In the genomic region with DNA sequence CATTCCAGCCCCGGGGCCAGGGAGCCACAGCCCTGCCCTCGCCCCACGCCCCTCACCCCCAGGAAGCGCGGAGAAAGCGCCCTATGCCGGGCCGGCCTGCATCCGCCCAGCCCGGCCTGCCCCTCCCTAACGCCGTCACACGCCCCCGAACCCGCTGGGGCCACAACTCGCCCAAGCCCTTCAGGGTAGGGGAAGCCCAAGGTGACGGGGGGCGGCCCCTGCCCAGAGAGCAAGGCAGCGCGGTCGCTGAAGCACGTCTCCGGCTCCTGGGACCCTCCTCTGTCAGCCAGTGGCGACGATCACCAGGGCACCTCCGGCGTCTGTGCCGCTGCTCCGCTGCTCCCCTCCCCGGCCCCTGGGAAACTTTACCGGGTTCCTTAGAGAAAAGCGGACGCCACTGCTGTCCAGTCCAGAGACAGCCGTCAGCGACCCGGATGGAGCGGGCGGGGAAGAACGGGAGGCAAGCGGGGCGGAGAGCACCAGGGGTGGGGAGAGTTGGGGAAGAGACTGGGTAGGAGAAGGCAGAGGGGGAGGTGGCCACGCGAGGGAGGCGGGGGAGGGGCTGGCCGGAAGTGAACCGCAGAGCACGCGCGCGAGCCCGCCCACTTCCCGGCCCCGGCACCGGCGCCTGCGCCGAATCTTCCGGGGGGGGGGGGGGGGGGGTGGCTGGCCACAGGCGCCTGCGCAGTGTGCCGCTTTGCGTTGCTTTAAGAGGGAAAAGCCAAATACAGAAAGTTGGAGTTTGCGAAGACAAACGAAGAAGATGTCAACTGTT, we compare ENCODE assay signal across 8 cellular contexts. TPM values are rescaled to one million over a fixed set of nuclear protein-coding genes. Genes with fewer than 3 reads are reported as not detected.
DNase-seq lines count a peak whose midpoint lies in the region; ATAC-seq and TF ChIP-seq lines count a peak whose summit lies in the region.

HERC4 (minus strand) TSS at position 509 of the 775 bp plus-strand sequence. CDS start 2,175 bp downstream, outside the sequence.

- no peaks in the 10 kb centered on the region for H3K27me3 Mint-ChIP-seq in activated T-helper 2 cell treated with anti-CD3 and anti-CD28 coated beads, Interferon-gamma antibody, Interleukin-2, Interleukin-4, amounts not matched to agents 10 μg/mL and 5 μg/mL and 100 μg/mL, durations not matched to agents 14 hours and 24 hours and 36 hours (ENCODE audit: low read depth)
- H3K27me3 Mint-ChIP-seq in naive thymus-derived CD8-positive, alpha-beta T cell = no peaks in the 10 kb centered on the region
- no peaks in the 10 kb centered on the region for H3K27me3 Mint-ChIP-seq in stimulated activated naive B cell treated with anti-CD40 and anti-IgM and Interleukin-4, amounts not matched to agents 10 μg/mL and 1 μg/mL and 100 μg/mL, for 72 hours

- peaks cover 42% of the 10 kb centered on the region for H3K4me1 Mint-ChIP-seq in activated T-helper 2 cell treated with anti-CD3 and anti-CD28 coated beads, Interferon-gamma antibody, Interleukin-2, Interleukin-4, amounts not matched to agents 10 μg/mL and 5 μg/mL and 100 μg/mL, durations not matched to agents 14 hours and 24 hours and 36 hours (ENCODE audit: low read depth)
- H3K4me1 Mint-ChIP-seq in naive thymus-derived CD8-positive, alpha-beta T cell = peaks cover 14 to 39% (median 37%) of the 10 kb centered on the region in 4 donors
- H3K4me1 Mint-ChIP-seq in stimulated activated naive B cell treated with anti-CD40 and anti-IgM and Interleukin-4, amounts not matched to agents 10 μg/mL and 1 μg/mL and 100 μg/mL, for 72 hours = peaks cover 11 to 20% of the 10 kb centered on the region in 2 donors

- POLR2A ChIA-PET in naive thymus-derived CD8-positive, alpha-beta T cell (lab: Charles Lee) = interaction anchor here (0.7 to 1.2 kb wide), 4 partner anchors 191 to 656 kb away, joined by 3 to 6 read pairs (median 3); partner anchors contain the start of genes HNRNPH3, PBLD and SIRT1

- ATAC-seq in GM21619 (IDR thresholded peaks at IDR 0.05; ENCODE audit: unreplicated experiment) = peak; percentile 90
- peak; percentile 86 to 87 for ATAC-seq in naive thymus-derived CD8-positive, alpha-beta T cell
- ATAC-seq in stimulated activated naive B cell treated with anti-CD40 and anti-IgM and Interleukin-4, amounts not matched to agents 10 μg/mL and 1 μg/mL and 100 μg/mL, for 72 hours (replicated peaks) = peak; percentile 97

- H3K27ac Mint-ChIP-seq in activated T-helper 2 cell treated with anti-CD3 and anti-CD28 coated beads, Interferon-gamma antibody, Interleukin-2, Interleukin-4, amounts not matched to agents 10 μg/mL and 5 μg/mL and 100 μg/mL, durations not matched to agents 14 hours and 24 hours and 36 hours = peak within 1 kb of the TSS; percentile 92
- peak within 1 kb of the TSS; percentile 84 to 96 (median 94) for H3K27ac Mint-ChIP-seq in naive thymus-derived CD8-positive, alpha-beta T cell
- peak within 1 kb of the TSS; percentile 99 for H3K27ac Mint-ChIP-seq in stimulated activated naive B cell treated with anti-CD40 and anti-IgM and Interleukin-4, amounts not matched to agents 10 μg/mL and 1 μg/mL and 100 μg/mL, for 72 hours

- H3K4me3 ChIP-seq in Jurkat, Clone E6-1 (ENCODE audit: low read length) = peak within 1 kb of the TSS; percentile 85
- peak within 1 kb of the TSS; percentile 97 for H3K4me3 ChIP-seq in fibroblast of mammary gland (ENCODE audit: control insufficient read depth, low read depth, low read length)

- DNase-seq in DMS79 treated with DMSO at 0.1 percent for 48 hours (lab: John Stamatoyannopoulos, UW) (peak; percentile 62), RKO (ENCODE audit: low spot score) (peak; percentile 90), fibroblast of mammary gland (ENCODE audit: low read depth) (peak; percentile 89)
- peak; percentile 80 for DNase-seq in Jurkat, Clone E6-1 (ENCODE audit: low read depth, low spot score)
- peak; percentile 83 for DNase-seq in activated T-helper 2 cell treated with anti-CD3 and anti-CD28 coated beads, Interferon-gamma antibody, Interleukin-2, Interleukin-4, amounts not matched to agents 10 μg/mL and 5 μg/mL and 100 μg/mL, durations not matched to agents 14 hours and 24 hours and 36 hours (ENCODE audit: low spot score)
- DNase-seq in naive thymus-derived CD8-positive, alpha-beta T cell = peak; percentile 82 to 94 (median 89)
- DNase-seq in stimulated activated naive B cell treated with anti-CD40 and anti-IgM and Interleukin-4, amounts not matched to agents 10 μg/mL and 1 μg/mL and 100 μg/mL, for 72 hours = peak; percentile 95

- peak within 1 kb of the TSS; percentile 96 for H3K4me3 Mint-ChIP-seq in activated T-helper 2 cell treated with anti-CD3 and anti-CD28 coated beads, Interferon-gamma antibody, Interleukin-2, Interleukin-4, amounts not matched to agents 10 μg/mL and 5 μg/mL and 100 μg/mL, durations not matched to agents 14 hours and 24 hours and 36 hours (ENCODE audit: low read depth)
- peak within 1 kb of the TSS; percentile 86 to 99 (median 94) for H3K4me3 Mint-ChIP-seq in naive thymus-derived CD8-positive, alpha-beta T cell
- H3K4me3 Mint-ChIP-seq in stimulated activated naive B cell treated with anti-CD40 and anti-IgM and Interleukin-4, amounts not matched to agents 10 μg/mL and 1 μg/mL and 100 μg/mL, for 72 hours = peak within 1 kb of the TSS; percentile 93 to 99

- intact Hi-C loops in activated T-helper 2 cell treated with anti-CD3 and anti-CD28 coated beads, Interferon-gamma antibody, Interleukin-2, Interleukin-4, amounts not matched to agents 10 μg/mL and 5 μg/mL and 100 μg/mL, durations not matched to agents 14 hours and 24 hours and 36 hours (cut with micrococcal nuclease) = loop anchor here (1.0 to 10.0 kb wide), 7 partner anchors 191 to 646 kb away; partner anchors contain the start of genes CCAR1, RUFY2 and SIRT1

- no peak for TF ChIP-seq CTCF in fibroblast of mammary gland (conservative IDR thresholded peaks at IDR 0.05; ENCODE audit: control insufficient read depth, insufficient read depth, low read depth, low read length)

- H3K9me3 Mint-ChIP-seq in activated T-helper 2 cell treated with anti-CD3 and anti-CD28 coated beads, Interferon-gamma antibody, Interleukin-2, Interleukin-4, amounts not matched to agents 10 μg/mL and 5 μg/mL and 100 μg/mL, durations not matched to agents 14 hours and 24 hours and 36 hours = no peaks in the 10 kb centered on the region
- H3K9me3 Mint-ChIP-seq in naive thymus-derived CD8-positive, alpha-beta T cell = no peaks in the 10 kb centered on the region
- no peaks in the 10 kb centered on the region for H3K9me3 Mint-ChIP-seq in stimulated activated naive B cell treated with anti-CD40 and anti-IgM and Interleukin-4, amounts not matched to agents 10 μg/mL and 1 μg/mL and 100 μg/mL, for 72 hours

- H3K36me3 Mint-ChIP-seq in activated T-helper 2 cell treated with anti-CD3 and anti-CD28 coated beads, Interferon-gamma antibody, Interleukin-2, Interleukin-4, amounts not matched to agents 10 μg/mL and 5 μg/mL and 100 μg/mL, durations not matched to agents 14 hours and 24 hours and 36 hours (ENCODE audit: low read depth) = peaks cover 34% of the 10 kb centered on the region
- H3K36me3 Mint-ChIP-seq in naive thymus-derived CD8-positive, alpha-beta T cell = peaks cover 0 to 13% (median 1%) of the 10 kb centered on the region in 3 donors
- peaks cover 7 to 9% of the 10 kb centered on the region in 2 donors for H3K36me3 Mint-ChIP-seq in stimulated activated naive B cell treated with anti-CD40 and anti-IgM and Interleukin-4, amounts not matched to agents 10 μg/mL and 1 μg/mL and 100 μg/mL, for 72 hours

RNA-seq across cellular contexts. Expression of gene HERC4, which starts in this region (rescaled TPM):
- polyA plus RNA-seq in Jurkat, Clone E6-1 (2012; ENCODE audit: insufficient read depth, insufficient read length) = 15.6 TPM
- 48.9 and 55.7 TPM in 2 replicates for total RNA-seq in activated T-helper 2 cell treated with anti-CD3 and anti-CD28 coated beads, Interferon-gamma antibody, Interleukin-2, Interleukin-4, amounts not matched to agents 10 μg/mL and 5 μg/mL and 100 μg/mL, durations not matched to agents 14 hours and 24 hours and 36 hours
- total RNA-seq in naive thymus-derived CD8-positive, alpha-beta T cell = 100 to 1,000 TPM in 1 of 2 experiments, 10 to 100 TPM in 1; 99.4 to 106 TPM
- polyA plus RNA-seq in naive thymus-derived CD8-positive, alpha-beta T cell = 10 to 100 TPM; 18.1 to 24.0 (median 18.7) TPM

Comparison
In these comparisons a context has a peak if more than half of its experiments do, and no peak if none do; other contexts are left out.
1. Peak in every context shown above with its lines: DNase-seq, ATAC-seq and H3K4me3 ChIP-seq.